In the genomic region with DNA sequence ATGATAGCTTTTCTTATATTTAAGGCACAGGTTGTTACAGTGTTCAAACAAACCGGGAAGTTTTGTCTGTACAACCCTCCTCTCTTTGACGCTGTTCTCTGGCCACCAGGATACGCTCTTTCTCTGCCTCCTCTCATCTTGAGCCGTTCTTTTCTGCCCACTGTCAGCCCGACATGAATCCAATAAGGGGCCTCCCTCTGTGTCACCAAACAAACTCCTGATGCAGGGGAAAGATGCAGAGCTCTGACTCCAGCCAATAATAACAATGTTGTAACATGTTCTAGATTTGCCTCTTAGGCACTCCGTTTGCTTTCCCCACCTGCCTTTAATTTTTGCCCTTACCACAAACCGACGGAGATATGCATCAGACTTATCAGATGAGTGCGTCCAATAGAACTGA, we compare ENCODE assay signal across 11 cellular contexts.
DNase-seq lines count a peak whose midpoint lies in the region; ATAC-seq and TF ChIP-seq lines count a peak whose summit lies in the region.
"Had no signal": no experiment of that assay in that cellular context is flagged by ENCODE, and none has a peak within 500 bp of the region (broad histone marks: within the 10 kb centered on the region; RNA-seq: fewer than 3 reads in every experiment).

No MANE protein-coding gene starts in this region.

- DNase-seq in H4 (ENCODE audit: low spot score) (peak; percentile 52), Right ventricle myocardium superior (no peak), NCI-H1694 treated with DMSO at 0.1 percent for 48 hours (lab: John Stamatoyannopoulos, UW) (no peak), SK-N-DZ (ENCODE audit: low spot score) (no peak)
- DNase-seq in activated CD8-positive, alpha-beta memory T cell treated with anti-CD3 and anti-CD28 coated beads for 24 hours = no peak
- DNase-seq: naive B cell, NCI-H1694 had no signal

- peak; percentile 86 for ATAC-seq in Right ventricle myocardium superior (ENCODE audit: poor library complexity)
- no peak for ATAC-seq in GM19452 (IDR thresholded peaks at IDR 0.05; ENCODE audit: unreplicated experiment)

- intact Hi-C loops in Right ventricle myocardium superior (cut with DNase I) = no loop called here

- H3K36me3 ChIP-seq in skeletal muscle tissue (ENCODE audit: control insufficient read depth in 3 of 3, insufficient read depth in 3 of 3, low read length in 3 of 3) = no peaks in the 10 kb centered on the region
- H3K36me3 ChIP-seq: esophagus muscularis mucosa had no signal

- H3K9me3 ChIP-seq in skeletal muscle tissue (ENCODE audit: control insufficient read depth in 3 of 3, low read length in 3 of 3) = no peaks in the 10 kb centered on the region
- H3K9me3 ChIP-seq: esophagus muscularis mucosa had no signal

- 0 out of 2 replicates have a peak, but pooled peaks have one; percentile 22 for TF ChIP-seq CTCF in VCaP (conservative IDR thresholded peaks at IDR 0.05)

- H3K27ac ChIP-seq in VCaP (no peak overlapping the region), skeletal muscle tissue (ENCODE audit: low read depth, low read length) (peak overlapping the region; percentile 49)
- H3K27ac ChIP-seq: esophagus muscularis mucosa had no signal

- H3K9ac ChIP-seq in skeletal muscle tissue (ENCODE audit: low read depth in 1 of 3, low read length in 3 of 3) = no peak overlapping the region

- H3K4me3 ChIP-seq in skeletal muscle tissue (ENCODE audit: low read length in 3 of 3) = no peak overlapping the region
- H3K4me3 ChIP-seq: esophagus muscularis mucosa had no signal

- H3K27me3 ChIP-seq in skeletal muscle tissue (ENCODE audit: control insufficient read depth in 3 of 3, insufficient read depth in 3 of 3, low read length in 3 of 3) = peaks cover 0 to 2% (median 0%) of the 10 kb centered on the region in 3 donors

- no peaks in the 10 kb centered on the region for H3K4me1 ChIP-seq in skeletal muscle tissue (ENCODE audit: control insufficient read depth in 3 of 3, insufficient read depth in 3 of 3, low read length in 3 of 3)
- H3K4me1 ChIP-seq: esophagus muscularis mucosa had no signal
